10 cellular contexts compared by ENCODE assay signal in the genomic region with DNA sequence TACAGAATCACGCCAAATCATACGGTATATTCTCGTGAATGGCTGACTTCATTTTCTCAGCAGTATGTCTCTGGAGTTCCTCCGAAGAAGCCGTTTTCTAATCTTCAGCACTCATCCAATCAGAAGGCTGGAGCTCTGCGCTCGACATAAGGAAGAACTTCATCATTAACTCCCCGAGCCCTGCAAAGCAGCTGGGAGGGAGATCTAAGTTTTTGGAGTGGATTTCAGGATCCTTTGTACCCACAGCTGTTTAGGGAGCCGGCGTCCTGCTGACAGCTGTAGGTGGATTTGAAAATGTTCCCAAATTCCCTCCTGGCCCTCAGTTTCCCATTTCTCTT. TPM values are rescaled to one million over a fixed set of nuclear protein-coding genes. Genes with fewer than 3 reads are reported as not detected.
DNase-seq lines count a peak whose midpoint lies in the region; ATAC-seq and TF ChIP-seq lines count a peak whose summit lies in the region.
"Had no signal": no experiment of that assay in that cellular context is flagged by ENCODE, and none has a peak within 500 bp of the region (broad histone marks: within the 10 kb centered on the region; RNA-seq: fewer than 3 reads in every experiment).

No MANE protein-coding gene starts in this region.

- TF ChIP-seq CTCF in CD8-positive, alpha-beta T cell (IDR thresholded peaks at IDR 0.05), result no peak
- TF ChIP-seq CTCF in PC-9 (conservative IDR thresholded peaks at IDR 0.05) (no peak), fibroblast of the aortic adventitia (IDR thresholded peaks at IDR 0.05; ENCODE audit: insufficient read depth, low read length) (no peak), psoas muscle (IDR thresholded peaks at IDR 0.05) (no peak)

- H3K4me2 ChIP-seq in PC-9, result peak overlapping the region; percentile 46

- POLR2A ChIA-PET in CD8-positive, alpha-beta T cell (lab: Charles Lee), result interaction anchor here (0.6 kb wide), 1 partner anchor 25 kb away, joined by 3 read pairs; no protein-coding TSS in a partner anchor
- POLR2A ChIA-PET in PC-9 (lab: Charles Lee; ENCODE audit: unreplicated experiment), result no interaction called here

- peak overlapping the region; percentile 40 for H3K4me3 Mint-ChIP-seq in CD8-positive, alpha-beta T cell
- H3K4me3 Mint-ChIP-seq: stimulated activated effector memory CD8-positive, alpha-beta T cell treated with anti-CD3 and anti-CD28 coated beads, Interleukin-12 subunit alpha, Interleukin-12 subunit beta, amount 100 ng/mL, for 72 hours had no signal

- H3K27ac ChIP-seq in CD8-positive, alpha-beta T cell (ENCODE audit: low read depth, low read length), result no peak overlapping the region
- H3K27ac ChIP-seq in PC-9 (no peak overlapping the region), psoas muscle (no peak overlapping the region), substantia nigra (ENCODE audit: low read depth, low read length, poor library complexity, severe bottlenecking) (no peak overlapping the region)

- H3K9me3 Mint-ChIP-seq in CD8-positive, alpha-beta T cell, result no peaks in the 10 kb centered on the region
- H3K9me3 Mint-ChIP-seq: stimulated activated effector memory CD8-positive, alpha-beta T cell treated with anti-CD3 and anti-CD28 coated beads, Interleukin-12 subunit alpha, Interleukin-12 subunit beta, amount 100 ng/mL, for 72 hours had no signal

- no peak overlapping the region for H3K27ac Mint-ChIP-seq in CD8-positive, alpha-beta T cell
- H3K27ac Mint-ChIP-seq: stimulated activated effector memory CD8-positive, alpha-beta T cell treated with anti-CD3 and anti-CD28 coated beads, Interleukin-12 subunit alpha, Interleukin-12 subunit beta, amount 100 ng/mL, for 72 hours had no signal

- no peak overlapping the region for H3K4me3 ChIP-seq in CD8-positive, alpha-beta T cell (ENCODE audit: low read depth, low read length)
- H3K4me3 ChIP-seq in PC-9 (peak overlapping the region; percentile 44; the same call in 1 of the 2 replicates), fibroblast of the aortic adventitia (ENCODE audit: low read depth, low read length) (peak overlapping the region; percentile 72), psoas muscle (peak overlapping the region; percentile 62)

- 16 to 21% (median 16%) methylated on average over 10 of the region's 10 CpGs for WGBS in psoas muscle, 3 donors

- no peaks in the 10 kb centered on the region for H3F3A ChIP-seq in PC-9 (ENCODE audit: insufficient read depth, low read depth)

- no peaks in the 10 kb centered on the region for H3K36me3 ChIP-seq in CD8-positive, alpha-beta T cell (ENCODE audit: insufficient read depth, low read length)
- H3K36me3 ChIP-seq in PC-9 (ENCODE audit: low read depth) (no peaks in the 10 kb centered on the region), psoas muscle (ENCODE audit: insufficient read depth in 1 of 2, low read depth in 1 of 2) (no peaks in the 10 kb centered on the region)

- H3K9me3 ChIP-seq in CD8-positive, alpha-beta T cell (ENCODE audit: low read length), result no peaks in the 10 kb centered on the region
- H3K9me3 ChIP-seq in PC-9 (ENCODE audit: insufficient read depth, low read depth) (no peaks in the 10 kb centered on the region), psoas muscle (no peaks in the 10 kb centered on the region)

- no peaks in the 10 kb centered on the region for H3K27me3 ChIP-seq in CD8-positive, alpha-beta T cell (ENCODE audit: insufficient read depth, low read length)
- no peaks in the 10 kb centered on the region; the same call in 1 of the 2 replicates for H3K27me3 ChIP-seq in PC-9 (ENCODE audit: insufficient read depth, low read depth)
- peaks cover 0 to 2% (median 0%) of the 10 kb centered on the region in 3 donors for H3K27me3 ChIP-seq in psoas muscle (ENCODE audit: insufficient read depth in 3 of 3, low read length in 2 of 3)

- no peak for ATAC-seq in CD8-positive, alpha-beta T cell
- ATAC-seq in psoas muscle, result peak in 1 of 4 donors; percentile 40
- ATAC-seq in GM21367 (IDR thresholded peaks at IDR 0.05; ENCODE audit: unreplicated experiment), result no peak
- ATAC-seq: stimulated activated effector memory CD8-positive, alpha-beta T cell treated with anti-CD3 and anti-CD28 coated beads, Interleukin-12 subunit alpha, Interleukin-12 subunit beta, amount 100 ng/mL, for 72 hours had no signal

- DNase-seq in CD8-positive, alpha-beta T cell, result no peak
- no peak for DNase-seq in PC-9
- peak; percentile 81 for DNase-seq in fibroblast of the aortic adventitia (ENCODE audit: low read depth)
- DNase-seq in psoas muscle, result no peak
- DNase-seq in central memory CD4-positive, alpha-beta T cell, result no peak
- no peak for DNase-seq in substantia nigra (lab: John Stamatoyannopoulos, UW)
- DNase-seq in NCI-H146 treated with DMSO at 0.1 percent for 48 hours (lab: John Stamatoyannopoulos, UW; ENCODE audit: unreplicated experiment), result no peak
- DNase-seq: activated gamma-delta T cell treated with Interleukin-2 at 50 U/mL for 16 hours had no signal

- H4K20me1 ChIP-seq in PC-9 (ENCODE audit: insufficient read depth), result no peaks in the 10 kb centered on the region

- CTCF ChIA-PET in CD8-positive, alpha-beta T cell (lab: Charles Lee), result interaction anchor here (1.0 kb wide), 1 partner anchor 25 kb away, joined by 3 read pairs; no protein-coding TSS in a partner anchor
- CTCF ChIA-PET in PC-9 (lab: Charles Lee), result no interaction called here

- H2AFZ ChIP-seq in PC-9, result peak overlapping the region; percentile 61; the same call in 1 of the 2 replicates

- H3K4me1 ChIP-seq in CD8-positive, alpha-beta T cell (ENCODE audit: insufficient read depth, low read length), result no peaks in the 10 kb centered on the region
- no peaks in the 10 kb centered on the region for H3K4me1 ChIP-seq in PC-9 (replicated peaks; ENCODE audit: insufficient read depth)
- no peaks in the 10 kb centered on the region for H3K4me1 ChIP-seq in psoas muscle

- BruUV-seq in PC-9 (replicated peaks; lab: Mats Ljungman, UMichigan), result no TSS peak

- intact Hi-C loops in CD8-positive, alpha-beta T cell (cut with DNase I, micrococcal nuclease), result no loop called here
- intact Hi-C loops in PC-9 (cut with micrococcal nuclease; ENCODE audit: unreplicated experiment), result no loop called here
- intact Hi-C loops in psoas muscle (cut with DNase I), result no loop called here

- H3K36me3 Mint-ChIP-seq in CD8-positive, alpha-beta T cell, result no peaks in the 10 kb centered on the region
- H3K36me3 Mint-ChIP-seq: stimulated activated effector memory CD8-positive, alpha-beta T cell treated with anti-CD3 and anti-CD28 coated beads, Interleukin-12 subunit alpha, Interleukin-12 subunit beta, amount 100 ng/mL, for 72 hours had no signal

- H3K79me2 ChIP-seq in PC-9 (ENCODE audit: low read depth), result no peaks in the 10 kb centered on the region

- no peaks in the 10 kb centered on the region for H3K4me1 Mint-ChIP-seq in CD8-positive, alpha-beta T cell (ENCODE audit: low read depth)
- H3K4me1 Mint-ChIP-seq: stimulated activated effector memory CD8-positive, alpha-beta T cell treated with anti-CD3 and anti-CD28 coated beads, Interleukin-12 subunit alpha, Interleukin-12 subunit beta, amount 100 ng/mL, for 72 hours had no signal

- H3K27me3 Mint-ChIP-seq in CD8-positive, alpha-beta T cell (ENCODE audit: low read depth), result peaks cover 18% of the 10 kb centered on the region

- no peaks in the 10 kb centered on the region for H3K9me2 ChIP-seq in PC-9 (ENCODE audit: insufficient read depth)

RNA-seq across cellular contexts. Expression of a gene that starts 40.7 kb away (rescaled TPM):
- total RNA-seq in CD8-positive, alpha-beta T cell, result under 1 TPM; 0.24 to 0.36 TPM
- not detected in 2 replicates for total RNA-seq in PC-9 (2021)
- total RNA-seq in fibroblast of the aortic adventitia (ENCODE audit: low replicate concordance), result 0.27 TPM in 1 of 2 replicates, not detected in the other
- total RNA-seq in psoas muscle, result 1 to 10 TPM; 1.3 to 2.4 (median 1.7) TPM
- polyA plus RNA-seq in psoas muscle, result under 1 TPM; 0.31 to 0.62 (median 0.58) TPM
